Comparison of ENCODE assay signal across 8 cellular contexts in the genomic region with DNA sequence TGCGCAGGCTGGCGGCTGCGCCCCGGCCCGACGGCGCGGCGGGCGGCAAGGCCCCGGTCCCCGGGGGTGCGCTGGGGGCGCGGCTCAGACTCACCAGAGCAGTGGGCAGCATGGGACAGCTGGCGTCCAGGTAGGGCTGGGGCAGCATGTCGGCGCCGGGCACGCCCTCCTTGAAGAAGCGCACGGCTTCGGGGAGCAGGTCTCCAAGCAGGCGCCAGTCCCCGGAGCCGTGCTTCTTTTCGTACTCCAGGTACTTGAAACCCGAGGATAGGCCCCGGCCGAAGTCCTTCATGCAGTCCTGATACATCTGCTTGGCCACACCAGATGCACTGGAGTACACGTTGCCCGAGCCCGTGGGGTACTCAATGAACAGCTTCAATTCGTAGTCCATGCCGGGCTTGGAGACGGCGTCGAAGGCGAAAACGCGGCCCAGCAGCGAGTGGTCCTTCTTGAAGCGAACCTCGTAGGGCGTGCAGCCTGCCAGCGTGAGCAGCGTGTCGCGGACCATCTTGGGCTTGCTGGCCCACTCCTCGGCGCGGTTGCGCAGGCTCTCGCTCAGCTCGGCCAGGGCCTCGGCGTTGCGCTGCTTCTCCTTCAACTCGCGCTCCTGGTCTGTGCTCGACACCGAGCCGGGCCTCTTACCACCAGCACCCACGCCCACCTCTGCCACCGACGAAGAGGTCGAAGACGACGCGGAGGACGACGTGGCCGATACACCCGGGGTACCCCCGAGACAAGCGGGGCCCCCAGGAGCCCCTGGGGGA. TPM values are rescaled to one million over a fixed set of nuclear protein-coding genes. Genes with fewer than 3 reads are reported as not detected.
DNase-seq lines count a peak whose midpoint lies in the region; ATAC-seq, FAIRE-seq and TF ChIP-seq lines count a peak whose summit lies in the region.

No MANE protein-coding gene starts in this region.

- peak overlapping the region; percentile 97 for H3K9ac ChIP-seq in MM.1S (ENCODE audit: low read length)

- intact Hi-C loops in lower leg skin (cut with DNase I; ENCODE audit: low total_unique reads), result no loop called here

- no peak for TF ChIP-seq POLR2A in lower leg skin (IDR thresholded peaks at IDR 0.05)

- peaks cover 32% of the 10 kb centered on the region for H3K79me2 ChIP-seq in MM.1S (ENCODE audit: low read length)

- H2AFZ ChIP-seq in MM.1S (ENCODE audit: low read length), result no peak overlapping the region

- H4K20me1 ChIP-seq in MM.1S (ENCODE audit: insufficient read depth, low read length), result no peaks in the 10 kb centered on the region

- FAIRE-seq in bronchial epithelial cell (lab: Jason Lieb, UNC), result no peak

- ATAC-seq in HG03045 (IDR thresholded peaks at IDR 0.05; ENCODE audit: unreplicated experiment), result no peak
- ATAC-seq in HG02852 (IDR thresholded peaks at IDR 0.05; ENCODE audit: unreplicated experiment), result no peak
- ATAC-seq in GM21619 (IDR thresholded peaks at IDR 0.05; ENCODE audit: unreplicated experiment), result no peak

- H3K27me3 ChIP-seq in MM.1S (replicated peaks; ENCODE audit: insufficient read depth, low read length) (no peaks in the 10 kb centered on the region), bronchial epithelial cell (ENCODE audit: control insufficient read depth, insufficient read depth, low read length) (no peaks in the 10 kb centered on the region), thymus (ENCODE audit: control insufficient read depth, insufficient read depth) (no peaks in the 10 kb centered on the region)

- H3K36me3 ChIP-seq in MM.1S (replicated peaks; ENCODE audit: insufficient read depth, low read length) (0 out of 2 replicates have a peak, but pooled peaks cover 4% of the 10 kb centered on the region), bronchial epithelial cell (ENCODE audit: control insufficient read depth, insufficient read depth, low read length) (peaks cover 12% of the 10 kb centered on the region), thymus (ENCODE audit: control insufficient read depth, insufficient read depth) (peaks cover 13% of the 10 kb centered on the region)

- DNase-seq in DMS79 treated with DMSO at 0.1 percent for 48 hours (lab: John Stamatoyannopoulos, UW), result peak; percentile 62
- no peak for DNase-seq in MM.1S
- no peak for DNase-seq in bronchial epithelial cell (ENCODE audit: low read depth)
- DNase-seq in lower leg skin (ENCODE audit: low spot score in 2 of 2), result no peak

- H3K27ac ChIP-seq in MM.1S (ENCODE audit: low read length), result peak overlapping the region; percentile 99; the same call in 1 of the 2 replicates
- H3K27ac ChIP-seq in thymus (ENCODE audit: low read depth), result peak overlapping the region; percentile 99

- WGBS in lower leg skin, 2 donors, result 27 to 30% methylated on average over 26 to 45 of the region's 76 CpGs
- WGBS in thymus, result 85% methylated on average over 76 of the region's 76 CpGs

- no peaks in the 10 kb centered on the region for H3K9me2 ChIP-seq in MM.1S (replicated peaks; ENCODE audit: insufficient read depth, low read length)

- peak overlapping the region; percentile 68 for H3K4me2 ChIP-seq in MM.1S (ENCODE audit: low read depth, low read length)

- TF ChIP-seq CTCF in MM.1S (IDR thresholded peaks at IDR 0.05; ENCODE audit: low read length), result no peak
- TF ChIP-seq CTCF in bronchial epithelial cell (IDR thresholded peaks at IDR 0.05; ENCODE audit: insufficient read depth, low read length, severe bottlenecking), result no peak
- no peak for TF ChIP-seq CTCF in lower leg skin (IDR thresholded peaks at IDR 0.05)

- H3F3A ChIP-seq in MM.1S (ENCODE audit: insufficient read depth, low read length), result peaks cover 48% of the 10 kb centered on the region

- H3K4me1 ChIP-seq in MM.1S (ENCODE audit: low read length), result peaks cover 28% of the 10 kb centered on the region
- peaks cover 44% of the 10 kb centered on the region for H3K4me1 ChIP-seq in thymus (ENCODE audit: control insufficient read depth, insufficient read depth, low read length)

- H3K9me3 ChIP-seq in MM.1S (replicated peaks; ENCODE audit: insufficient read depth, low read length) (no peaks in the 10 kb centered on the region), thymus (ENCODE audit: control insufficient read depth) (no peaks in the 10 kb centered on the region)

- peak overlapping the region; percentile 74 for H3K4me3 ChIP-seq in MM.1S (ENCODE audit: low read length)
- peak overlapping the region; percentile 81 for H3K4me3 ChIP-seq in bronchial epithelial cell (ENCODE audit: low read depth, low read length)
- peak overlapping the region; percentile 84 for H3K4me3 ChIP-seq in lower leg skin (ENCODE audit: low read depth, poor library complexity, severe bottlenecking)
- H3K4me3 ChIP-seq in thymus (ENCODE audit: low read length), result peak overlapping the region; percentile 75

RNA-seq across cellular contexts. Expression of a gene that starts 2.2 kb away (rescaled TPM):
- total RNA-seq in bronchial epithelial cell (12.0 and 12.1 TPM in 2 replicates), lower leg skin (100 to 1,000 TPM in 1 of 4 donors, 10 to 100 TPM in 3; 64.5 to 100 (median 94.0) TPM)
- 13.3 TPM for polyA plus RNA-seq in thymus
